In the genomic region with DNA sequence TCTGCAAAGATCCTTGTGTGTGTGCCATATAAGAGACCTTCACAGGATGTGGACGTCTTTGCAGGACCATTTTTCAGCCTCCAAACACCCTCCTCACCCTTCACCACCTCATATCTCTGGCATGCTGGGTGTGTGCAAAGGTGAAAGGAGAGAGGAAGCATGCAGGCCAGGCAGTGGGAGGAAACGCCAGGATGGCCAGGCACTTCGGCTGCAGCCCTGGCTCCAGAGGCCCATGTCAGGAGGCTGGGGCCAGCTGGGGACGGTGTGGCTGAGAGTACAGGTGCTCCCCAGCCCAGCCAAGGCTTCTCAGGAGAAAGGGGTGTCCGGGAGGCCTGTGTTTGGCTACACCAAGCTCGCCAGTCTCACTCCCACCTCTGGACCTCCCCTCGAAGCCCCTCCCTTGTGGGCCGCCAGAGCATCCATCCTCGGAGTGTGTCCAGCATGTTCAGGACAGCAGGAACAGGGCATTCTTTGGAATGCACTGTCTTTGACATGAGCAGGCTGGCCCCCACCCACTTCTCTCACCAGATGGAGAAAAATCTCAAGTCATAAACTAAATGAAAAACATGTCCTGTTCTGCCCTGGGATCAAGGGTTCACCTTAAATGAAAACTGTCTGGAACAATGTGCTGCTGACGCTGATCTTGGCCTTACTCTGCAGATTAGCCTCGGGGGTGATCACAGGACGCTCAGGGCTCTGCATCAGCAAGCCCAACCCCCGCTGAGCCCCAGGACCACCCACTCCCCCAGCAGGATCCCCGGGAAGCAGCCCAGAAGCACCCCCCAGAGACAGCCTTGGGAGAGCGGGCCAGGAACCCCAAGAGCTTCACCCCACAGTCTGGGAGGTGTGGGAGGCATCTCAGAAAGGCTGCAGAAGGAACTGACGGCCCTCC, we compare ENCODE assay signal across 1 cellular context.
TF ChIP-seq lines count a peak whose summit lies in the region.

No MANE protein-coding gene starts in this region.

TF ChIP-seq in IMR-90, 13 proteins besides CTCF, POLR2A, EP300 and RAD21:
- no peak for TF ChIP-seq CEBPB (IDR thresholded peaks at IDR 0.05; ENCODE audit: low read depth, low read length)
- no peak for TF ChIP-seq MAFK (IDR thresholded peaks at IDR 0.05; ENCODE audit: low read depth, low read length)
- TF ChIP-seq BHLHE40 (IDR thresholded peaks at IDR 0.05; ENCODE audit: low read depth, low read length) = no peak
- TF ChIP-seq CHD1 (IDR thresholded peaks at IDR 0.05; ENCODE audit: low read depth, low read length) = no peak
- no peak for TF ChIP-seq RFX5 (IDR thresholded peaks at IDR 0.05; ENCODE audit: low read depth, low read length)
- TF ChIP-seq MAZ (IDR thresholded peaks at IDR 0.05; ENCODE audit: borderline replicate concordance, low read depth, low read length) = no peak
- TF ChIP-seq SMC3 (IDR thresholded peaks at IDR 0.05; ENCODE audit: low read depth, low read length) = no peak
- TF ChIP-seq, protein P1, sequence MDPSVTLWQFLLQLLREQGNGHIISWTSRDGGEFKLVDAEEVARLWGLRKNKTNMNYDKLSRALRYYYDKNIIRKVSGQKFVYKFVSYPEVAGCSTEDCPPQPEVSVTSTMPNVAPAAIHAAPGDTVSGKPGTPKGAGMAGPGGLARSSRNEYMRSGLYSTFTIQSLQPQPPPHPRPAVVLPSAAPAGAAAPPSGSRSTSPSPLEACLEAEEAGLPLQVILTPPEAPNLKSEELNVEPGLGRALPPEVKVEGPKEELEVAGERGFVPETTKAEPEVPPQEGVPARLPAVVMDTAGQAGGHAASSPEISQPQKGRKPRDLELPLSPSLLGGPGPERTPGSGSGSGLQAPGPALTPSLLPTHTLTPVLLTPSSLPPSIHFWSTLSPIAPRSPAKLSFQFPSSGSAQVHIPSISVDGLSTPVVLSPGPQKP (IDR thresholded peaks at IDR 0.05; ENCODE audit: borderline replicate concordance, low read depth, low read length) = no peak
- TF ChIP-seq, protein P2, sequence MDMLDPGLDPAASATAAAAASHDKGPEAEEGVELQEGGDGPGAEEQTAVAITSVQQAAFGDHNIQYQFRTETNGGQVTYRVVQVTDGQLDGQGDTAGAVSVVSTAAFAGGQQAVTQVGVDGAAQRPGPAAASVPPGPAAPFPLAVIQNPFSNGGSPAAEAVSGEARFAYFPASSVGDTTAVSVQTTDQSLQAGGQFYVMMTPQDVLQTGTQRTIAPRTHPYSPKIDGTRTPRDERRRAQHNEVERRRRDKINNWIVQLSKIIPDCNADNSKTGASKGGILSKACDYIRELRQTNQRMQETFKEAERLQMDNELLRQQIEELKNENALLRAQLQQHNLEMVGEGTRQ (IDR thresholded peaks at IDR 0.05; ENCODE audit: low read depth, low read length) = no peak
- no peak for TF ChIP-seq FOS (IDR thresholded peaks at IDR 0.05; ENCODE audit: low read depth, low read length)
- TF ChIP-seq RCOR1 (IDR thresholded peaks at IDR 0.05; ENCODE audit: insufficient replicate concordance, low read length) = no peak
